17 cellular contexts compared by ENCODE assay signal in the genomic region with DNA sequence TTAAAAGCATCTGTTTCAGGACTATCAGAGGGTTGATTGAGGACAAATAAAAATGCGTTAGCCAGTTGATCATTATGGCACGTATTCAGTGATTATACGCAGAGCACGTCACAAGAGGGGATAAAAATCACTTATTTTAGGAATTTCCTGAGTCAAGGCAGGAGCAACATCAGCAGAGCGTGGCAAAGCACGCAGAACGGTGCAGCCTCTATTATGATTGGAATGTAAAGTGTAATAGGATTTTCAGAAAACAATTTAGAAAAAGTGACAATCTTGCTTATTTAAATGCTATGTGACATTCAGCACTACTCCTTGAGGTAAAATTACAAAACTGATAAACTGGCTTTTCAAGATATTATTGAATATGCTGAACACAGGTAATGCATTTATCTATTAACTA.
A peak's percentile ranks its signal among the peaks of the same experiment; 100 is the strongest.
DNase-seq lines count a peak whose midpoint lies in the region; ATAC-seq and TF ChIP-seq lines count a peak whose summit lies in the region.
"Had no signal": no experiment of that assay in that cellular context is flagged by ENCODE, and none has a peak within 500 bp of the region (broad histone marks: within the 10 kb centered on the region; RNA-seq: fewer than 3 reads in every experiment).

No MANE protein-coding gene starts in this region.

- CTCF ChIA-PET in Calu3 (lab: Charles Lee) = no interaction called here

- H3K4me2 ChIP-seq in GM23248 (ENCODE audit: unreplicated experiment) = no peak overlapping the region

- no peaks in the 10 kb centered on the region for H3K79me2 ChIP-seq in GM23248 (ENCODE audit: insufficient read depth)

- no peak for ATAC-seq in GM21423 (IDR thresholded peaks at IDR 0.05; ENCODE audit: unreplicated experiment)

- H2AFZ ChIP-seq in GM23248 = no peak overlapping the region

- no peak for TF ChIP-seq CTCF in Calu3 (IDR thresholded peaks at IDR 0.05; ENCODE audit: unreplicated experiment)

- in situ Hi-C loops in GM23248 (cut with MboI) = no loop called here

- no peak overlapping the region for H3K27ac ChIP-seq in GM23248

- 15 to 19% methylated on average over 7 of the region's 7 CpGs for WGBS in GM23248 (ENCODE audit: low coverage in 1 of 2, low lambda C conversion rate in 2 of 2, missing lambda C conversion rate in 2 of 2), 2 experiments

- H3K9me2 ChIP-seq in GM23248 (ENCODE audit: insufficient read depth) = no peaks in the 10 kb centered on the region

- H3K4me3 Mint-ChIP-seq in Calu3 (ENCODE audit: low read depth, unreplicated experiment) = no peak overlapping the region
- H3K4me3 Mint-ChIP-seq: CD4-positive, alpha-beta T cell had no signal

- peak; percentile 2 for DNase-seq in adipocyte (ENCODE audit: low read depth)
- DNase-seq in kidney glomerular epithelial cell (lab: John Stamatoyannopoulos, UW) = peak; percentile 23
- DNase-seq in renal cortical epithelial cell (ENCODE audit: low read depth) = peak; percentile 32
- no peak for DNase-seq in Calu3
- no peak for DNase-seq in activated gamma-delta T cell (lab: John Stamatoyannopoulos, UW)
- DNase-seq in GM23248 = no peak
- DNase-seq: ACHN; BE2C; C1 segment of cervical spinal cord; Caco-2; CD4-positive, alpha-beta T cell; DMS153; DMS79; GF-D8 had no signal

- no peaks in the 10 kb centered on the region for H3K4me1 ChIP-seq in adipocyte (ENCODE audit: control insufficient read depth, insufficient read depth, low read length)
- no peaks in the 10 kb centered on the region for H3K4me1 ChIP-seq in GM23248 (ENCODE audit: insufficient read depth)
- H3K4me1 ChIP-seq: BE2C, Caco-2, HAP-1 had no signal

- H3K4me3 ChIP-seq in adipocyte (ENCODE audit: low read length) = no peak overlapping the region
- no peak overlapping the region for H3K4me3 ChIP-seq in GM23248
- H3K4me3 ChIP-seq: HAP-1 had no signal

- no peak for TF ChIP-seq EP300 in Ishikawa (IDR thresholded peaks at IDR 0.05; ENCODE audit: borderline replicate concordance)

- no peak overlapping the region for H3K27ac Mint-ChIP-seq in Calu3 (ENCODE audit: unreplicated experiment)
- H3K27ac Mint-ChIP-seq: CD4-positive, alpha-beta T cell had no signal

- peaks cover 14% of the 10 kb centered on the region for H3K27me3 ChIP-seq in adipocyte (replicated peaks; ENCODE audit: control insufficient read depth, insufficient read depth, low read length)
- H3K27me3 ChIP-seq in GM23248 (replicated peaks; ENCODE audit: insufficient read depth) = no peaks in the 10 kb centered on the region
- H3K27me3 ChIP-seq: BE2C had no signal

- H3K4me1 Mint-ChIP-seq in Calu3 (ENCODE audit: low read depth, unreplicated experiment) = peaks cover 18% of the 10 kb centered on the region

- H3K27me3 Mint-ChIP-seq in Calu3 (ENCODE audit: unreplicated experiment) = no peaks in the 10 kb centered on the region

- H3K9me3 Mint-ChIP-seq in Calu3 (ENCODE audit: low read depth, unreplicated experiment) = no peaks in the 10 kb centered on the region
- H3K9me3 Mint-ChIP-seq: CD4-positive, alpha-beta T cell had no signal

- intact Hi-C loops in Calu3 (cut with micrococcal nuclease; ENCODE audit: unreplicated experiment) = no loop called here

- no peaks in the 10 kb centered on the region for H4K20me1 ChIP-seq in GM23248 (ENCODE audit: insufficient read depth)

- H3K9me3 ChIP-seq in adipocyte (ENCODE audit: control insufficient read depth, low read length) (no peaks in the 10 kb centered on the region), GM23248 (ENCODE audit: low read depth) (no peaks in the 10 kb centered on the region)
- H3K9me3 ChIP-seq: BE2C, Caco-2, HAP-1 had no signal

- no peaks in the 10 kb centered on the region for H3K36me3 ChIP-seq in adipocyte (ENCODE audit: control insufficient read depth, insufficient read depth, low read length, severe bottlenecking)
- no peaks in the 10 kb centered on the region for H3K36me3 ChIP-seq in GM23248 (ENCODE audit: low read depth)
- H3K36me3 ChIP-seq: BE2C, HAP-1 had no signal

- TF ChIP-seq RAD21 in Ishikawa (IDR thresholded peaks at IDR 0.05; ENCODE audit: low read depth) = no peak

- no peak overlapping the region for H3K9ac ChIP-seq in adipocyte (ENCODE audit: low read length)
- no peak overlapping the region for H3K9ac ChIP-seq in GM23248

- BruUV-seq in Calu3 (replicated peaks; lab: Mats Ljungman, UMichigan) = no TSS peak

- no peaks in the 10 kb centered on the region for H3F3A ChIP-seq in GM23248 (ENCODE audit: insufficient read depth)

- no peaks in the 10 kb centered on the region for H3K36me3 Mint-ChIP-seq in Calu3 (ENCODE audit: insufficient read depth, unreplicated experiment)

TF ChIP-seq in Ishikawa, 13 proteins besides CTCF, POLR2A, EP300 and RAD21:
- TF ChIP-seq NFIC (IDR thresholded peaks at IDR 0.05) (no peak), CREB1 (IDR thresholded peaks at IDR 0.05; ENCODE audit: low read depth) (no peak), ZBTB7A (IDR thresholded peaks at IDR 0.05; ENCODE audit: low read depth) (no peak), FOXM1 (IDR thresholded peaks at IDR 0.05; ENCODE audit: borderline replicate concordance, low read depth) (no peak), TEAD4 (IDR thresholded peaks at IDR 0.05) (peak; percentile 28; the same call in 1 of the 2 replicates), CEBPB (IDR thresholded peaks at IDR 0.05) (no peak)

Comparison
In these comparisons a context has a peak if more than half of its experiments do, and no peak if none do; other contexts are left out.
1. DNase-seq: peak in adipocyte (single experiment), kidney glomerular epithelial cell (single experiment) and renal cortical epithelial cell (single experiment); none in Calu3 (single experiment), activated gamma-delta T cell (single experiment) and GM23248 (single experiment).